Comparison of ENCODE assay signal across 14 cellular contexts in the genomic region with DNA sequence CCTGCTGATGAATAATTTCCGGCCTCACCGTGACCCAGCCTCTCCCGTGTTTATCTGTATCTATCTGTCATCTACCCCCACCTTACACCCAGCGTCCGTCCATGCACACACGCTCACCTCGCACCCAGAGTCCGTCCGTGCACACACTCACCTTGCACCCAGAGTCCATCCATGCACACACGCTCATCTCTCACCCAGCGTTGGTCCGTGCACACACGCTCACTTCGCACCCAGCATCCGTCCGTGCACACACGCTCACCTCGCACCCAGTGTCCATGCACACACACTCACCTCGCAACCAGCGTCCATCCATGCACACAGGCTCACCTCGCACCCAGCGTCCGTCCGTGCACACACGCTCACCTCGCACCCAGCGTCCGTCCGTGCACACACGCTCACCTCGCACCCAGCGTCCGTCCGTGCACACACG.
"Had no signal": no experiment of that assay in that cellular context is flagged by ENCODE, and none has a peak within 500 bp of the region (broad histone marks: within the 10 kb centered on the region; RNA-seq: fewer than 3 reads in every experiment).

No MANE protein-coding gene starts in this region.

- H3K36me3 Mint-ChIP-seq: activated naive CD4-positive, alpha-beta T cell treated with anti-CD3 and anti-CD28 coated beads, Interleukin-2, amount 50 U/mL, for 72 hours; mesothelial cell of epicardium had no signal

- H3K4me1 ChIP-seq: foreskin keratinocyte, stomach had no signal

- H3K9me3 ChIP-seq: thoracic aorta, vagina had no signal

- H3K4me3 ChIP-seq: stomach, thoracic aorta, vagina had no signal

- ATAC-seq: activated naive CD4-positive, alpha-beta T cell treated with anti-CD3 and anti-CD28 coated beads, Interleukin-2, amount 50 U/mL, for 72 hours; foreskin keratinocyte had no signal

- DNase-seq: activated CD4-positive, alpha-beta T cell treated with anti-CD3 and anti-CD28 coated beads, Interleukin-2, amount 50 U/mL, for 1 hour; activated CD4-positive, CD25-positive, alpha-beta regulatory T cell; foreskin keratinocyte; head of caudate nucleus; stimulated activated CD4-positive, alpha-beta T cell treated with anti-CD3 and anti-CD28 coated beads, Interleukin-15, amount 100 ng/mL, for 24 hours; stimulated activated CD4-positive, alpha-beta T cell treated with anti-CD3 and anti-CD28 coated beads, Interleukin-4, amount 100 ng/mL, for 4 hours; stomach had no signal

- H3K4me3 Mint-ChIP-seq: mesothelial cell of epicardium had no signal

- H3K27ac Mint-ChIP-seq: activated naive CD4-positive, alpha-beta T cell treated with anti-CD3 and anti-CD28 coated beads, Interleukin-2, amount 50 U/mL, for 72 hours; activated T-helper 2 cell treated with anti-CD3 and anti-CD28 coated beads, Interferon-gamma antibody, Interleukin-2, Interleukin-4, amounts not matched to agents 10 μg/mL and 5 μg/mL and 100 μg/mL, durations not matched to agents 14 hours and 24 hours and 36 hours; mesothelial cell of epicardium had no signal

- FAIRE-seq: islet of Langerhans, TTC549 had no signal

- H3K27me3 ChIP-seq: vagina had no signal

- H3K9me3 Mint-ChIP-seq: activated naive CD4-positive, alpha-beta T cell treated with anti-CD3 and anti-CD28 coated beads, Interleukin-2, amount 50 U/mL, for 72 hours had no signal

- H3K36me3 ChIP-seq: stomach, thoracic aorta, vagina had no signal

- H3K27ac ChIP-seq: foreskin keratinocyte, stomach, thoracic aorta, vagina had no signal
